ENCODE assay signal across 8 cellular contexts in the genomic region with DNA sequence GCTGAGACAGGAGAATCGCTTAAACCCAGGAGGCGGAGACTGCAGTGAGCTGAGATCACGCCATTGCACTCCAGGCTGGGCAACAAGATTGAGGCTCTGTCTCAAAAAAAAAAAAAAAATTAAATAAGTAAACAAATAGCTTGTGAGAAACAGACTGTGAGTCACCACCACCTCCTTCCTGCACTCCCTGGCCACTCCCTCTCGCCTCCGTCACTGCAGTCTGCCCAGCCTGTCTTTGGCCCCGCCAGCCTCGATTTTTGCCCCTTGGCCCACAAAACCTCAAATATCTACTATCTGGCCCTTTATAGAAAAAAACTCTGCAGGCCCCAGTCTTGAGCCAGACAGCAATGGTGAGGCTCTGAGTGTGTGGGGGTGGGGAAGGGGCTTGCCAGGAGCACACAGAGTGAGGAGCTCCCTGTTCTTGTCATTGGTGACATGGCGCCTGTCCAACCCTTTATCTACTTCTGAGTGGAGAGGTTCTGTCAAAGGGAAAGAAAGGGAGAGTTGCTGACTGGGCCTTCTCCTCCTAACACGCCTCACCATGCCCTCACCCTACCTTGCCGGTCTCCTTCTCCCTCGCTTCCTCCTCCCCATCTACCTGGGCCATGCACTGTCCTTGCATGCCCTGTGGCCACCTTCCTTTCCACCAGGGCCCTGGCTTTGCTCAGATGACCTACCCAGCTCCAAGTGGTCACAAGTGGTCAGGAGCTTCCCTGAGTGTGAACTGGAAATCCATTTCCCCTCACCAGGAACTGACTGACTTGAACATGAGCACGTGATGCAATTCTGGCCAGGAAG. TPM values are rescaled to one million over a fixed set of nuclear protein-coding genes. Genes with fewer than 3 reads are reported as not detected.
DNase-seq lines count a peak whose midpoint lies in the region; ATAC-seq and TF ChIP-seq lines count a peak whose summit lies in the region.
"Had no signal": no experiment of that assay in that cellular context is flagged by ENCODE, and none has a peak within 500 bp of the region (broad histone marks: within the 10 kb centered on the region; RNA-seq: fewer than 3 reads in every experiment).

No MANE protein-coding gene starts in this region.

- peak overlapping the region; percentile 77 for H3K27ac ChIP-seq in foreskin keratinocyte
- H3K27ac ChIP-seq in sigmoid colon, result peak overlapping the region; percentile 64 to 85 (median 78)

- ATAC-seq in foreskin keratinocyte (peak; percentile 78), HG02885 (IDR thresholded peaks at IDR 0.05; ENCODE audit: poor library complexity, unreplicated experiment) (no peak), HG03565 (IDR thresholded peaks at IDR 0.05; ENCODE audit: unreplicated experiment) (no peak)
- ATAC-seq: Panc1 had no signal

- H3K4me3 ChIP-seq in sigmoid colon, result no peak overlapping the region

- TF ChIP-seq CTCF in foreskin keratinocyte (conservative IDR thresholded peaks at IDR 0.05), result no peak
- no peak for TF ChIP-seq CTCF in sigmoid colon (IDR thresholded peaks at IDR 0.05)

- no peak for TF ChIP-seq EP300 in sigmoid colon (IDR thresholded peaks at IDR 0.05)

- peaks cover 0 to 12% (median 6%) of the 10 kb centered on the region in 4 donors for H3K36me3 ChIP-seq in sigmoid colon

- intact Hi-C loops in sigmoid colon (cut with DNase I), result no loop called here

- WGBS in sigmoid colon, 2 donors, result 31 to 72% methylated on average over 12 of the region's 12 CpGs

- H3K4me1 ChIP-seq in foreskin keratinocyte (peaks cover 6% of the 10 kb centered on the region), sigmoid colon (peaks cover 0 to 75% (median 48%) of the 10 kb centered on the region in 4 donors)

- TF ChIP-seq POLR2A in sigmoid colon (IDR thresholded peaks at IDR 0.05), result no peak

- no peaks in the 10 kb centered on the region for H3K9me3 ChIP-seq in sigmoid colon

- DNase-seq in HS-5 (ENCODE audit: low read depth), result peak; percentile 62
- peak; percentile 42 for DNase-seq in activated CD4-positive, CD25-positive, alpha-beta regulatory T cell treated with anti-CD3 and anti-CD28 coated beads, Interleukin-2, amount 50 U/mL, for 72 hours
- peak; percentile 35 to 37 for DNase-seq in foreskin keratinocyte
- DNase-seq in sigmoid colon, result peak; percentile 83
- no peak for DNase-seq in anterior cingulate cortex (lab: John Stamatoyannopoulos, UW)

- H3K27me3 ChIP-seq in foreskin keratinocyte, result no peaks in the 10 kb centered on the region
- H3K27me3 ChIP-seq in sigmoid colon, result no peaks in the 10 kb centered on the region

RNA-seq across cellular contexts. Expression of a gene that starts 22.1 kb away (rescaled TPM):
- total RNA-seq in foreskin keratinocyte, result 45.6 and 46.3 TPM in 2 replicates
- polyA plus RNA-seq in foreskin keratinocyte, result 39.5 and 40.8 TPM in 2 replicates
- 10 to 100 TPM; 53.2 to 96.0 (median 79.0) TPM for total RNA-seq in sigmoid colon
- 100 to 1,000 TPM in 1 of 3 donors, 10 to 100 TPM in 2; 35.4 to 361 (median 66.2) TPM for polyA plus RNA-seq in sigmoid colon

Comparison
In these comparisons a context has a peak if more than half of its experiments do, and no peak if none do; other contexts are left out.
1. DNase-seq: peak in HS-5 (single experiment), activated CD4-positive, CD25-positive, alpha-beta regulatory T cell treated with anti-CD3 and anti-CD28 coated beads, Interleukin-2, amount 50 U/mL, for 72 hours (single experiment), foreskin keratinocyte (2 of 2) and sigmoid colon (single experiment); none in anterior cingulate cortex (0 of 58).